ENCODE assay signal across 8 cellular contexts in the genomic region with DNA sequence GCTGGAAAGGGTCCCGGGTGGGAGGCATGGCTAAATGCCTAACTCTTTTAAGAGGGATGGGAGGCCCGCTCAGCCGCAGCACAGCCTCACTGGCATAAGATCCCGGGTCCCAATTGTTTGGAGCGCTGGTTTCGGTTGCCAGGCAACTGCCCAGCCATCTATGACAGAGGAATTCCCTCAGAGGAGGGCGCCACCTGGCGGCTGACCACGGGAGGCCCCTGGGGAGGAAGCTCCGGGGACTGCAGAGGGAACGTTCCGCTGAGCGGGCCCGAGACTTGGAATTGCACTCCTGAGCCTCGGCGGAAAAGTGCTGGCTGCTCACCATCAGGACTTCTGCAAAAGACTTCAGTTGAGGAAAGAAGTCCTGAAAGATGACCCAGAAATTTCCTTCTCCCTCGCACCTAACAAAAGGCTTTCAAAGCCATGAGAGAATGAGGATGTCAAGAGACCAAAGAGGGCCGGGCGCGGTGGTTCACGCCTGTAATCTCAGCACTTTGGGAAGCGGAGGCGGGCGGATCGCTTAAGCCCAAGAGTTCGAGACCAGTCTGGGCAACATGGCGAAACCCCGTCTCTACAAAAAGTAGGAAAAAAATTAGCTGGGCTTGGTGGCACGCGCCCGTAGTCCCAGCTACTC. TPM values are rescaled to one million over a fixed set of nuclear protein-coding genes. Genes with fewer than 3 reads are reported as not detected.
DNase-seq lines count a peak whose midpoint lies in the region; ATAC-seq and TF ChIP-seq lines count a peak whose summit lies in the region.

No MANE protein-coding gene starts in this region.

- no peaks in the 10 kb centered on the region for H3K79me2 ChIP-seq in fibroblast of lung (ENCODE audit: control insufficient read depth, insufficient read depth, low read length)

- peak; percentile 68 for ATAC-seq in GM21390 (IDR thresholded peaks at IDR 0.05; ENCODE audit: unreplicated experiment)
- peak; percentile 55 to 61 for ATAC-seq in naive thymus-derived CD8-positive, alpha-beta T cell

- no peak overlapping the region for H2AFZ ChIP-seq in fibroblast of lung (ENCODE audit: low read length)

- in situ Hi-C loops in KBM-7 (cut with MboI; ENCODE audit: low pct_unique_long_range_greater_than_20kb, low sequenced_read_pairs) = no loop called here

- H3K27me3 Mint-ChIP-seq in naive thymus-derived CD8-positive, alpha-beta T cell = peaks cover 0 to 11% (median 0%) of the 10 kb centered on the region in 5 donors

- POLR2A ChIA-PET in naive thymus-derived CD8-positive, alpha-beta T cell (lab: Charles Lee) = interaction anchor here (0.6 to 4.6 kb wide), 10 partner anchors 10 to 1479 kb away, joined by 3 to 73 read pairs (median 4); a partner anchor contains a TSS

- H3K9ac ChIP-seq in fibroblast of lung (ENCODE audit: insufficient read depth, low read length) = no peak overlapping the region

- H3K9me3 Mint-ChIP-seq in naive thymus-derived CD8-positive, alpha-beta T cell = no peaks in the 10 kb centered on the region

- no peaks in the 10 kb centered on the region for H4K20me1 ChIP-seq in fibroblast of lung (ENCODE audit: control insufficient read depth, extremely low read depth, insufficient read depth, low read length)

- H3K4me1 ChIP-seq in Peyer's patch (peaks cover 4 to 23% (median 11%) of the 10 kb centered on the region in 4 donors), fibroblast of lung (ENCODE audit: control insufficient read depth, extremely low read depth, insufficient read depth, low read length) (peaks cover 2% of the 10 kb centered on the region)

- TF ChIP-seq POLR2A in Peyer's patch (IDR thresholded peaks at IDR 0.05) = no peak

- DNase-seq in COLO668 (lab: John Stamatoyannopoulos, UW; ENCODE audit: unreplicated experiment) = peak; percentile 99
- peak; percentile 91 for DNase-seq in KBM-7
- peak; percentile 85 to 96 (median 93) for DNase-seq in Peyer's patch
- peak; percentile 80 for DNase-seq in activated T-helper 1 cell treated with Interleukin-2 at 50 U/mL for 16 hours (ENCODE audit: low read depth)
- peak; percentile 81 to 87 for DNase-seq in fibroblast of lung (ENCODE audit: low read depth in 2 of 2)
- peak; percentile 80 to 95 (median 88) for DNase-seq in naive thymus-derived CD8-positive, alpha-beta T cell
- DNase-seq in stimulated activated CD8-positive, alpha-beta memory T cell treated with anti-CD3 and anti-CD28 coated beads, Interleukin-7, amount 100 ng/mL, for 48 hours (ENCODE audit: extremely low read depth in 1 of 2, low read depth in 1 of 2) = peak; percentile 70 to 84

- no peaks in the 10 kb centered on the region for H3K36me3 ChIP-seq in Peyer's patch
- H3K36me3 ChIP-seq in fibroblast of lung (ENCODE audit: control insufficient read depth, insufficient read depth, low read length) = no peaks in the 10 kb centered on the region

- H3K9me3 ChIP-seq in Peyer's patch (no peaks in the 10 kb centered on the region), fibroblast of lung (ENCODE audit: control insufficient read depth, insufficient read depth, low read depth, low read length) (no peaks in the 10 kb centered on the region)

- peak overlapping the region; percentile 78 for H3K4me2 ChIP-seq in fibroblast of lung (ENCODE audit: extremely low read depth, insufficient read depth, low read length)

- H3K4me3 Mint-ChIP-seq in naive thymus-derived CD8-positive, alpha-beta T cell = peak overlapping the region; percentile 86 to 98 (median 89)

- peaks cover 22 to 43% (median 36%) of the 10 kb centered on the region in 4 donors for H3K4me1 Mint-ChIP-seq in naive thymus-derived CD8-positive, alpha-beta T cell

- peak overlapping the region; percentile 79 to 100 (median 94) for H3K27ac Mint-ChIP-seq in naive thymus-derived CD8-positive, alpha-beta T cell

- H3K27ac ChIP-seq in Peyer's patch (no peak overlapping the region), fibroblast of lung (ENCODE audit: insufficient read depth, low read length) (no peak overlapping the region)

- H3K27me3 ChIP-seq in Peyer's patch (no peaks in the 10 kb centered on the region), fibroblast of lung (ENCODE audit: control insufficient read depth, insufficient read depth, low read length) (peaks cover 27% of the 10 kb centered on the region)

- no peaks in the 10 kb centered on the region for H3K36me3 Mint-ChIP-seq in naive thymus-derived CD8-positive, alpha-beta T cell

- peak; percentile 66 to 97 (median 92) for TF ChIP-seq CTCF in Peyer's patch (IDR thresholded peaks at IDR 0.05)
- TF ChIP-seq CTCF in fibroblast of lung (conservative IDR thresholded peaks at IDR 0.05 in 1 of 2, IDR thresholded peaks at IDR 0.05 in 1 of 2; ENCODE audit: low read depth in 1 of 2, low read length in 2 of 2) = peak; percentile 84 to 87

- peak overlapping the region; percentile 1 to 54 (median 42) for H3K4me3 ChIP-seq in Peyer's patch
- H3K4me3 ChIP-seq in fibroblast of lung (replicated peaks in 1 of 4; ENCODE audit: control extremely low read depth in 1 of 4, insufficient read depth in 1 of 4, low read depth in 3 of 4, low read length in 4 of 4) = peak overlapping the region in 2 of 4 experiments; percentile 15 to 33

RNA-seq across cellular contexts. Expression of a gene that starts 1.1 kb away (rescaled TPM):
- total RNA-seq in Peyer's patch (100 to 1,000 TPM in 2 of 4 donors, 10 to 100 TPM in 2; 57.8 to 138 (median 98.0) TPM), fibroblast of lung (0.17 and 0.26 TPM in 2 replicates)
- polyA plus RNA-seq in fibroblast of lung = 0.30 and 0.76 TPM in 2 replicates
- polyA plus RNA-seq in fibroblast of lung (2012) = 0.22 and 0.51 TPM in 2 replicates
- 1.1 TPM in 1 of 2 replicates, not detected in the other for polyA minus RNA-seq in fibroblast of lung (ENCODE audit: low replicate concordance)
- 1 to 10 TPM; 6.0 to 7.0 TPM for total RNA-seq in naive thymus-derived CD8-positive, alpha-beta T cell
- 1 to 10 TPM; 6.7 to 9.2 (median 7.8) TPM for polyA plus RNA-seq in naive thymus-derived CD8-positive, alpha-beta T cell

RNA-seq across cellular contexts. Expression of a gene that starts 22.2 kb away (rescaled TPM):
- 10 to 100 TPM; 11.3 to 17.3 (median 13.7) TPM for total RNA-seq in Peyer's patch
- total RNA-seq in fibroblast of lung = 39.5 and 52.2 TPM in 2 replicates
- polyA plus RNA-seq in fibroblast of lung = 21.8 and 35.3 TPM in 2 replicates
- polyA plus RNA-seq in fibroblast of lung (2012) = 27.6 and 41.4 TPM in 2 replicates
- 5.1 and 6.4 TPM in 2 replicates for polyA minus RNA-seq in fibroblast of lung (ENCODE audit: low replicate concordance)
- 10 to 100 TPM; 42.4 to 51.3 TPM for total RNA-seq in naive thymus-derived CD8-positive, alpha-beta T cell
- polyA plus RNA-seq in naive thymus-derived CD8-positive, alpha-beta T cell = 10 to 100 TPM; 28.8 to 32.0 (median 29.6) TPM

RNA-seq across cellular contexts. Expression of a gene that starts 37.0 kb away (rescaled TPM):
- 10 to 100 TPM; 21.2 to 39.6 (median 22.8) TPM for total RNA-seq in Peyer's patch
- total RNA-seq in fibroblast of lung = 59.1 and 66.6 TPM in 2 replicates
- 85.7 and 98.7 TPM in 2 replicates for polyA plus RNA-seq in fibroblast of lung
- polyA plus RNA-seq in fibroblast of lung (2012) = 87.9 and 88.8 TPM in 2 replicates
- 0.67 and 1.1 TPM in 2 replicates for polyA minus RNA-seq in fibroblast of lung (ENCODE audit: low replicate concordance)
- total RNA-seq in naive thymus-derived CD8-positive, alpha-beta T cell = 10 to 100 TPM; 10.8 to 11.6 TPM
- 1 to 10 TPM; 1.5 to 1.7 (median 1.7) TPM for polyA plus RNA-seq in naive thymus-derived CD8-positive, alpha-beta T cell

Comparison
In these comparisons a context has a peak if more than half of its experiments do, and no peak if none do; other contexts are left out.
1. RNA of a gene that starts 1.1 kb away (total RNA-seq): 57.8 to 138 TPM in Peyer's patch; 6.0 to 7.0 TPM in naive thymus-derived CD8-positive, alpha-beta T cell and 0.17 to 0.26 TPM in fibroblast of lung; every median in the first group is over 4 times any median in the second.
2. Peak in every context shown above with its lines, with median percentiles within 50 percentile points of each other: DNase-seq.